Comparison of ENCODE assay signal across 7 cellular contexts in the genomic region with DNA sequence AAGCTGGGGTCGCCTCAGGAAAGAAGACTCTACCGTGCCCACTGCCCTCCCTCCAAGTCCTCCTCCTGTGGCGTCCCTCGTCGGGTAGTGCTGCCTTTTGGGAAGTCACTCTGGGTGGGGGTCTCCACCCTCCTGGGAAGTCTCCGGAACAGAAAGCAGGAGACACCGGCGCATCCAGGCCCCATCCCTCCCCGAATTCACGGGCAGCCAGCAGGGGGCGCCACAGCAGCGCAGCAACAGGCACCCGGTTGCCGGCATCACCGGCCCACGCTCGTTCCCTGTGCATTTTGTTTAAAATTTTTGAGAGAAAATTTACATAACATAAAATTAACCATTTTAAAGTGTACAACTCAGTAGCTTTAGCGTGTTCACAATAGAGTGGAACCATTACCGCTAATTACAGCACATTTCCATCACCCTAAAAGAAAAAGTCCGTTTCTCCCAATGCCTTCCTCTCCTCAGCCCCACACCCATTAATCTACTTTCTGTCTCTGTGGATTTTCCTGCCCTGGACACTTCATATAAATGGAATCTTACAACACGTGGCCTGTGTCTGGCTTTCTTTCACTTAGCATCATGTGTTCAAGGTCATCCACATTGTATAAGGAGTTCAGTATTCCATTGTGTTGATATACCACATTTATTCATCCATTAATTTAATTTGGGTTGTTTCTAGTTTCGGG.
DNase-seq lines count a peak whose midpoint lies in the region; ATAC-seq, FAIRE-seq and TF ChIP-seq lines count a peak whose summit lies in the region.

No MANE protein-coding gene starts in this region.

- TF ChIP-seq CTCF in Panc1 (IDR thresholded peaks at IDR 0.05) (no peak), astrocyte of the spinal cord (IDR thresholded peaks at IDR 0.05; ENCODE audit: low read depth, low read length) (peak; percentile 89)

- ATAC-seq in Panc1 (peak; percentile 75), GM19324 (IDR thresholded peaks at IDR 0.05; ENCODE audit: low FRiP score, unreplicated experiment) (no peak)

- H3K27ac ChIP-seq in Panc1 (ENCODE audit: low read length), result no peak overlapping the region

- peaks cover 6% of the 10 kb centered on the region; the same call in 1 of the 2 replicates for H3K4me1 ChIP-seq in Panc1 (ENCODE audit: control insufficient read depth, insufficient read depth, low read length)

- H3K27me3 ChIP-seq in Panc1 (ENCODE audit: control insufficient read depth, insufficient read depth, low read length), result peaks cover 4% of the 10 kb centered on the region; the same call in 1 of the 2 replicates

- POLR2A ChIA-PET in Panc1 (lab: Charles Lee), result no interaction called here

- intact Hi-C loops in Panc1 (cut with micrococcal nuclease; ENCODE audit: unreplicated experiment), result no loop called here

- BruUV-seq in Panc1 (replicated peaks; lab: Mats Ljungman, UMichigan), result no TSS peak

- no peaks in the 10 kb centered on the region for H3K36me3 ChIP-seq in Panc1 (ENCODE audit: control insufficient read depth, insufficient read depth, low read length)

- in situ Hi-C loops in Panc1 (cut with HindIII; ENCODE audit: low pct_unique_long_range_greater_than_20kb, low sequenced_read_pairs), result no loop called here
- in situ Hi-C loops in astrocyte of the spinal cord (cut with HindIII; ENCODE audit: low sequenced_read_pairs), result no loop called here

- no peak for DNase-seq in GM18507 (ENCODE audit: extremely low spot score, insufficient read length, low read depth)
- DNase-seq in Panc1 (ENCODE audit: low read depth, low spot score), result no peak
- DNase-seq in astrocyte of the spinal cord (ENCODE audit: low read depth, low spot score), result peak; percentile 46
- DNase-seq in iris pigment epithelial cell (ENCODE audit: low read depth), result peak; percentile 63
- DNase-seq in stimulated activated CD4-positive, alpha-beta T cell treated with anti-CD3 and anti-CD28 coated beads, Interleukin-4, amount 100 ng/mL, for 24 hours, result peak; percentile 52
- no peak for DNase-seq in NCI-H446 (lab: John Stamatoyannopoulos, UW)

- CTCF ChIA-PET in Panc1 (lab: Charles Lee), result interaction anchor here (0.5 to 1.6 kb wide), 10 partner anchors 12 to 341 kb away, joined by 3 to 8 read pairs (median 3); partner anchors contain the start of gene PARD6G

- no peaks in the 10 kb centered on the region for H3K9me3 ChIP-seq in Panc1 (ENCODE audit: control insufficient read depth, insufficient read depth, low read depth, low read length)

- peak; percentile 52 for FAIRE-seq in GM18507 (lab: Jason Lieb, UNC)

- H3K4me3 ChIP-seq in Panc1 (ENCODE audit: low read depth in 2 of 2, low read length in 2 of 2) (peak overlapping the region; percentile 13 to 43; a peak in 3 of 4 replicates), astrocyte of the spinal cord (ENCODE audit: low read depth, low read length) (peak overlapping the region; percentile 19)

Comparison
In these comparisons a context has a peak if more than half of its experiments do, and no peak if none do; other contexts are left out.
1. DNase-seq: peak in astrocyte of the spinal cord (single experiment), iris pigment epithelial cell (single experiment) and stimulated activated CD4-positive, alpha-beta T cell treated with anti-CD3 and anti-CD28 coated beads, Interleukin-4, amount 100 ng/mL, for 24 hours (single experiment); none in GM18507 (single experiment), Panc1 (single experiment) and NCI-H446 (0 of 2).